19 cellular contexts compared by ENCODE assay signal in the genomic region with DNA sequence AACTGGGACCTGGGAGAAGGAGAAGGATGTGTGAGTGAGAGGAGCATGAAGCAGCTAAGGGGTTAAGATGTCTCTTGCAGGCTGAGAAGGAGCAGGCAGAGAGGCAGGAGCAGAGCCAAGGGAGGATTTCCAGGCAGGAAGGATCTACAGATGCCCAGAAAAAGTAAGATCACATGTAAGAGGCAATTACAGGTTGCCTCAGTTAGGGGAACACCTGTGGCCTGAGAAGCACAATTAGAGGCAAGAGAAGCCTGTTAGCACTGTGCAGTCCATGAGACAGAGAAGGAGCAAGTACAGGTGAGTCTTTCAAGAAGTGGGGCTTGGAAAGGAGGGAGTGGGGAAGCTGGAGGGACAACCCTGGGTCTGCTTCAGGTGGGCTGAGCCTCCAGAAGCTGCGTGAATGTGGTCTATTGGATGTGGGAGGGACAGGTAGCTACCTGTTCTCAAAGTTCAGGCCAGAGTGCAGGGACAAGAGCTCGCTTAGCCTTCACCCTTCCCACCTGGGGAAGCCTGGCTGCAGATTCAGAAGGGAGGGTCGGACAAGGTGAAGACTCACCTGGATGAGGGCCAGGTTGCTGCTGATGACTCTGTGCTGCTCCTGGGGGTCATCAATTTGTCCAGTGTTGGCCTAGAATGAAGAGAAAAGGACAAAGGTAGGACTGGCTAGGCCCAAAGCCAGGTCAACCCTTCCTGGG. TPM values are rescaled to one million over a fixed set of nuclear protein-coding genes. Genes with fewer than 3 reads are reported as not detected.
DNase-seq lines count a peak whose midpoint lies in the region; ATAC-seq and TF ChIP-seq lines count a peak whose summit lies in the region.
"Had no signal": no experiment of that assay in that cellular context is flagged by ENCODE, and none has a peak within 500 bp of the region (broad histone marks: within the 10 kb centered on the region; RNA-seq: fewer than 3 reads in every experiment).

No MANE protein-coding gene starts in this region.

- ATAC-seq in activated T-helper 17 cell treated with anti-CD3 and anti-CD28 coated beads, Interleukin-2, amount 50 U/mL, for 72 hours (replicated peaks), result no peak
- ATAC-seq: K562 had no signal

- H3K27me3 ChIP-seq in right atrium auricular region (no peaks in the 10 kb centered on the region), left ventricle myocardium inferior (ENCODE audit: low read depth) (no peaks in the 10 kb centered on the region), esophagus muscularis mucosa (no peaks in the 10 kb centered on the region)
- H3K27me3 ChIP-seq: BE2C had no signal

- 100% methylated on average over 3 of the region's 3 CpGs for WGBS in esophagus muscularis mucosa

- H3K27ac ChIP-seq in right atrium auricular region, result no peak overlapping the region
- no peak overlapping the region for H3K27ac ChIP-seq in left ventricle myocardium inferior (replicated peaks)
- H3K27ac ChIP-seq in esophagus muscularis mucosa (replicated peaks in 1 of 4), result no peak overlapping the region

- TF ChIP-seq CTCF in right atrium auricular region (IDR thresholded peaks at IDR 0.05) (no peak), left ventricle myocardium inferior (IDR thresholded peaks at IDR 0.05; ENCODE audit: borderline replicate concordance) (no peak), esophagus muscularis mucosa (IDR thresholded peaks at IDR 0.05) (no peak), osteocyte (IDR thresholded peaks at IDR 0.05) (no peak)

- no peaks in the 10 kb centered on the region for H3K27me3 Mint-ChIP-seq in osteocyte (ENCODE audit: unreplicated experiment)
- H3K27me3 Mint-ChIP-seq in activated T-helper 17 cell treated with anti-CD3 and anti-CD28 coated beads, Interleukin-2, amount 50 U/mL, for 72 hours, result no peaks in the 10 kb centered on the region
- H3K27me3 Mint-ChIP-seq: CD4-positive, alpha-beta T cell had no signal

- H3K4me3 ChIP-seq in right atrium auricular region, result no peak overlapping the region
- H3K4me3 ChIP-seq in left ventricle myocardium inferior, result no peak overlapping the region
- H3K4me3 ChIP-seq in esophagus muscularis mucosa, result no peak overlapping the region
- H3K4me3 ChIP-seq: K562 had no signal

- no peaks in the 10 kb centered on the region for H3K4me1 ChIP-seq in right atrium auricular region
- no peaks in the 10 kb centered on the region for H3K4me1 ChIP-seq in left ventricle myocardium inferior
- no peaks in the 10 kb centered on the region for H3K4me1 ChIP-seq in esophagus muscularis mucosa
- H3K4me1 ChIP-seq: BE2C had no signal

- no peak overlapping the region for H3K27ac Mint-ChIP-seq in osteocyte (ENCODE audit: unreplicated experiment)
- no peak overlapping the region for H3K27ac Mint-ChIP-seq in activated T-helper 17 cell treated with anti-CD3 and anti-CD28 coated beads, Interleukin-2, amount 50 U/mL, for 72 hours
- H3K27ac Mint-ChIP-seq: CD4-positive, alpha-beta T cell had no signal

- intact Hi-C loops in left ventricle myocardium inferior (cut with micrococcal nuclease), result no loop called here
- intact Hi-C loops in esophagus muscularis mucosa (cut with DNase I), result no loop called here

- TF ChIP-seq POLR2A in esophagus muscularis mucosa (IDR thresholded peaks at IDR 0.05; ENCODE audit: low read depth), result no peak

- peaks cover 28% of the 10 kb centered on the region for H3K36me3 Mint-ChIP-seq in osteocyte (ENCODE audit: unreplicated experiment)
- H3K36me3 Mint-ChIP-seq in activated T-helper 17 cell treated with anti-CD3 and anti-CD28 coated beads, Interleukin-2, amount 50 U/mL, for 72 hours (ENCODE audit: low read depth), result peaks cover 69% of the 10 kb centered on the region

- H3K36me3 ChIP-seq in right atrium auricular region, result peaks cover 16% of the 10 kb centered on the region
- peaks cover 46% of the 10 kb centered on the region for H3K36me3 ChIP-seq in left ventricle myocardium inferior
- peaks cover 4 to 59% (median 29%) of the 10 kb centered on the region in 4 donors for H3K36me3 ChIP-seq in esophagus muscularis mucosa
- H3K36me3 ChIP-seq: BE2C had no signal

- peaks cover 12% of the 10 kb centered on the region for H3K9me3 Mint-ChIP-seq in osteocyte (ENCODE audit: unreplicated experiment)
- peaks cover 3% of the 10 kb centered on the region for H3K9me3 Mint-ChIP-seq in activated T-helper 17 cell treated with anti-CD3 and anti-CD28 coated beads, Interleukin-2, amount 50 U/mL, for 72 hours
- H3K9me3 Mint-ChIP-seq: CD4-positive, alpha-beta T cell had no signal

- no peak overlapping the region for H3K4me3 Mint-ChIP-seq in osteocyte (ENCODE audit: unreplicated experiment)
- no peak overlapping the region for H3K4me3 Mint-ChIP-seq in activated T-helper 17 cell treated with anti-CD3 and anti-CD28 coated beads, Interleukin-2, amount 50 U/mL, for 72 hours
- H3K4me3 Mint-ChIP-seq: CD4-positive, alpha-beta T cell had no signal

- no peaks in the 10 kb centered on the region for H3K4me1 Mint-ChIP-seq in osteocyte (ENCODE audit: unreplicated experiment)
- peaks cover 14% of the 10 kb centered on the region for H3K4me1 Mint-ChIP-seq in activated T-helper 17 cell treated with anti-CD3 and anti-CD28 coated beads, Interleukin-2, amount 50 U/mL, for 72 hours

- H3K9me3 ChIP-seq in right atrium auricular region, result peaks cover 0 to under 1% of the 10 kb centered on the region in 2 donors
- peaks cover 6% of the 10 kb centered on the region for H3K9me3 ChIP-seq in left ventricle myocardium inferior (replicated peaks)
- H3K9me3 ChIP-seq in esophagus muscularis mucosa, result peaks cover 0 to 4% (median 2%) of the 10 kb centered on the region in 4 donors
- H3K9me3 ChIP-seq: BE2C had no signal

- DNase-seq in right atrium auricular region (ENCODE audit: low spot score) (peak; percentile 30), left ventricle myocardium inferior (no peak), esophagus muscularis mucosa (ENCODE audit: extremely low spot score) (peak; percentile 85), osteocyte (ENCODE audit: extremely low spot score, unreplicated experiment) (peak; percentile 64), epidermal melanocyte (ENCODE audit: insufficient read length, low spot score) (no peak), NAMALWA (ENCODE audit: low spot score) (no peak), RKO (ENCODE audit: low spot score) (no peak)
- DNase-seq: BE2C; CD4-positive, alpha-beta T cell; GF-D8; GOT3; NCI-H1105; NCI-H2081 treated with DMSO at 0.1 percent for 48 hours; NCI-H510A; NCI-H82; RPMI8226; SIG-M5 had no signal

- no peak for TF ChIP-seq EP300 in esophagus muscularis mucosa (IDR thresholded peaks at IDR 0.05)

RNA-seq across cellular contexts. Expression of a gene that starts 50.7 kb away (rescaled TPM):
- total RNA-seq in right atrium auricular region (10 to 100 TPM; 34.1 to 39.6 TPM), left ventricle myocardium inferior (30.2 TPM), esophagus muscularis mucosa (10 to 100 TPM; 31.6 to 68.1 (median 38.9) TPM), osteocyte (80.6 and 89.2 TPM in 2 replicates)
- total RNA-seq in activated T-helper 17 cell treated with anti-CD3 and anti-CD28 coated beads, Interleukin-2, amount 50 U/mL, for 72 hours, result 10 to 100 TPM; 33.1 to 50.8 TPM

Comparison
In these comparisons a context has a peak if more than half of its experiments do, and no peak if none do; other contexts are left out.
1. DNase-seq: peak in right atrium auricular region (single experiment), esophagus muscularis mucosa (single experiment) and osteocyte (single experiment); none in left ventricle myocardium inferior (single experiment), epidermal melanocyte (single experiment), NAMALWA (single experiment) and RKO (single experiment).